In the genomic region with DNA sequence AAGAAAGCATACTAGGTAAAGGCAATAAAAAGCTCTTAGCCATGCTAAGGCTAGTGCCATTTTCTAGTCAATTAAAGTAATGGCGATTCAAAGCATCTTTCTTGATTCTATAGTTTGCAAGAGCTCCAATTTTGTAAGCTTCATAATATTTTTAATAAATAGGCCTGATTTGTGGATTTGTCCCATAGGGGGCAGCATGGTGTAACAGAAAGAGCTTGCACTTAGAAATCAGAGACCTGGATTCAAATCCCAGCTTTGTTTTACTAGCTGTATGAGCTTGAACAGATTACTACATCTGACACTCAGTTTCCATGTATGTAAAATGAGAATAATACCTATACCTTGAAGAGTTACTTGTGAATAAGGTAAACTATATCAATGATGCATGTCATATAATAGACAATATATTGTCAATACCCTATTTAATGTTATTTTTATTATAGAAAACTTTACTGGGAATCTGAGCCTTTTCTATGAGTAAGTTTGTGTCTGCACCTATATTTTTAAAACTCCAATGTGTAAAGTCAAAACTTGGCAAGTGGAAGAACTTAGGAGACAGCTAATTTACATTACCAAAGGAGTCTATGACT, we compare ENCODE assay signal across 7 cellular contexts.
DNase-seq lines count a peak whose midpoint lies in the region; ATAC-seq, FAIRE-seq and TF ChIP-seq lines count a peak whose summit lies in the region.

No MANE protein-coding gene starts in this region.

- no peak for DNase-seq in GM06990 (ENCODE audit: extremely low read depth, insufficient read length)
- DNase-seq in LoVo (ENCODE audit: low spot score) = peak; percentile 4
- DNase-seq in astrocyte (ENCODE audit: low read depth) = peak; percentile 4
- DNase-seq in GF-D8 (lab: John Stamatoyannopoulos, UW) = no peak

- ATAC-seq in HG02763 (IDR thresholded peaks at IDR 0.05; ENCODE audit: unreplicated experiment) (no peak), HG03460 (IDR thresholded peaks at IDR 0.05; ENCODE audit: unreplicated experiment) (no peak)

- H3K27ac Mint-ChIP-seq in astrocyte (ENCODE audit: unreplicated experiment) = no peak overlapping the region
- peak overlapping the region in 1 of 3 experiments; percentile 4 for H3K27ac Mint-ChIP-seq in nephron

- H4K20me1 ChIP-seq in astrocyte (ENCODE audit: insufficient read depth, low read length) = no peaks in the 10 kb centered on the region

- H2AFZ ChIP-seq in astrocyte (ENCODE audit: low read depth, low read length) = no peak overlapping the region

- no peak for FAIRE-seq in astrocyte (lab: Jason Lieb, UNC)

- no peaks in the 10 kb centered on the region for H3K4me1 Mint-ChIP-seq in astrocyte (ENCODE audit: low read depth, unreplicated experiment)
- peaks cover 22% of the 10 kb centered on the region for H3K4me1 Mint-ChIP-seq in nephron

- H3K4me3 Mint-ChIP-seq in astrocyte (ENCODE audit: unreplicated experiment) = no peak overlapping the region
- no peak overlapping the region for H3K4me3 Mint-ChIP-seq in nephron

- H3K4me3 ChIP-seq in GM06990 (replicated peaks; ENCODE audit: low read depth, low read length) (no peak overlapping the region), astrocyte (ENCODE audit: insufficient read depth, low read depth, low read length) (no peak overlapping the region)

- peak; percentile 46 for TF ChIP-seq CTCF in GM06990 (IDR thresholded peaks at IDR 0.05; ENCODE audit: insufficient read depth, low read length, poor library complexity, severe bottlenecking)
- TF ChIP-seq CTCF in astrocyte (IDR thresholded peaks at IDR 0.05; ENCODE audit: insufficient read depth, low read depth, low read length) = peak; percentile 40
- TF ChIP-seq CTCF in nephron (IDR thresholded peaks at IDR 0.05; ENCODE audit: unreplicated experiment in 3 of 3) = peak; percentile 21 to 44 (median 39)

- H3K36me3 ChIP-seq in GM06990 (ENCODE audit: control insufficient read depth, insufficient read depth, low read length) (no peaks in the 10 kb centered on the region), astrocyte (ENCODE audit: insufficient read depth, low read length) (no peaks in the 10 kb centered on the region)

- H3K9ac ChIP-seq in astrocyte (ENCODE audit: low read length) = no peak overlapping the region

- H3K4me1 ChIP-seq in astrocyte (ENCODE audit: insufficient read depth, low read length) = no peaks in the 10 kb centered on the region

- H3K4me2 ChIP-seq in astrocyte (ENCODE audit: low read length) = no peak overlapping the region

- H3K27me3 Mint-ChIP-seq in astrocyte (ENCODE audit: low read depth, unreplicated experiment) = peaks cover 11% of the 10 kb centered on the region
- H3K27me3 Mint-ChIP-seq in nephron (ENCODE audit: low read depth) = peaks cover 4% of the 10 kb centered on the region

- no peaks in the 10 kb centered on the region for H3K79me2 ChIP-seq in astrocyte (ENCODE audit: insufficient read depth, low read length)

- H3K9me3 ChIP-seq in astrocyte (ENCODE audit: insufficient read depth, low read depth, low read length) = no peaks in the 10 kb centered on the region

- H3K36me3 Mint-ChIP-seq in astrocyte (ENCODE audit: low read depth, unreplicated experiment) = no peaks in the 10 kb centered on the region
- H3K36me3 Mint-ChIP-seq in nephron (ENCODE audit: low read depth) = no peaks in the 10 kb centered on the region

- no peak overlapping the region for H3K27ac ChIP-seq in astrocyte (ENCODE audit: low read depth, low read length)

- no peaks in the 10 kb centered on the region for H3K27me3 ChIP-seq in GM06990 (replicated peaks; ENCODE audit: control insufficient read depth, insufficient read depth, low read length)
- no peaks in the 10 kb centered on the region for H3K27me3 ChIP-seq in astrocyte (ENCODE audit: insufficient read depth, low read length)

- H3K9me3 Mint-ChIP-seq in astrocyte (ENCODE audit: unreplicated experiment) = no peaks in the 10 kb centered on the region
- no peaks in the 10 kb centered on the region for H3K9me3 Mint-ChIP-seq in nephron

Comparison
In these comparisons a context has a peak if more than half of its experiments do, and no peak if none do; other contexts are left out.
1. DNase-seq: peak in LoVo (single experiment) and astrocyte (single experiment); none in GM06990 (single experiment) and GF-D8 (single experiment).
2. Peak in every context shown above with its lines, with median percentiles within 50 percentile points of each other: CTCF ChIP-seq.